ENCODE assay signal across 8 cellular contexts in the genomic region with DNA sequence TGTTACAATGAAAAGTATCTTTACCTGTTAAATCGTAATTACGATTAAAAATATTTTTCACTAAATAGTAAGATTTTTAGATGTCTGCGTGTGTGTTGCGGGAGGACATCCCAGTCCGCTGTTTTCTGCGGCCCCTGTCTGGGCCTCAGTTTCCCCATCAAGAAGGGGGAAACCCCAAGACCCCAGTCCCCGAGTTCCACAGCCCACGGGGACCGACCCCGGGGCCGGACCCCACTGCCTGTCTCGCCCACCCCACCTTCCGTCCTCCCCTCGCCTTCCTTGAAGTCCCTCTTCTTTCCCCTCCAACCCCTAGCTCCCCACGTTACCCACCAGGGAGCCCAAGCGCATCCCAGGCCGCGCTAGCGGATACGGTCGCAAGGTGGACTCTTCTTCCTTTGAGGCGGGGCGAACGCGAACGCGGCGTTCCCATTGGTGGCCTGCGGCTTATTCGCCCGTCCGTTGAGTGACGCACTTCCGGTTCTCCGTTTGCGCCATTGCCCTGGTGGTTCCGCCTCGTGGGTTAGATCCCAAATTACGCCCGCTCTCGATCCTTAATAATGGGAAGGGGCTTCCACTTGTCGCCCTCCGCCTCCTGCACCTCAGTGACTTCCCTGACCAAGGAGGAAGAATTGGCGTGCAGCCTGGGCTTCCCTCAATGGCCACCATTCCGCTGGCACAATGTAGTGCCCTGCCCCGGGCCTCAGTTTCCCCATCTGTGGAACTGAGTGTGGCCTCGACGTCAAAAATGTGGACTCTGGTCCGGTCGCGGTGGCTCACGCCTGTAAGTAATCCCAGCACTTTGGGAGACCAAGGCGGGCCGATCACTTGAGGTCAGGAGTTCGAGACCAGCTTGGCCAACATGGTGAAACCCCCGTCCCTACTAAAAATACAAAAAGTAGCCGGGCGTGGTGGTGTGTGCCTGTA. TPM values are rescaled to one million over a fixed set of nuclear protein-coding genes. Genes with fewer than 3 reads are reported as not detected.
DNase-seq lines count a peak whose midpoint lies in the region; FAIRE-seq and TF ChIP-seq lines count a peak whose summit lies in the region.

A gene with protein sequence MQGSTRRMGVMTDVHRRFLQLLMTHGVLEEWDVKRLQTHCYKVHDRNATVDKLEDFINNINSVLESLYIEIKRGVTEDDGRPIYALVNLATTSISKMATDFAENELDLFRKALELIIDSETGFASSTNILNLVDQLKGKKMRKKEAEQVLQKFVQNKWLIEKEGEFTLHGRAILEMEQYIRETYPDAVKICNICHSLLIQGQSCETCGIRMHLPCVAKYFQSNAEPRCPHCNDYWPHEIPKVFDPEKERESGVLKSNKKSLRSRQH (minus strand): TSS at position 397 of the 924 bp plus-strand sequence. CDS start 11,202 bp downstream, outside the sequence.

- no peak within 1 kb of the TSS for H4K8ac ChIP-seq in H9 (replicated peaks; ENCODE audit: insufficient read length, low read depth, low read length)

- H3K79me2 ChIP-seq in H9 (ENCODE audit: insufficient read depth, low read length) (no peaks in the 10 kb centered on the region), MM.1S (ENCODE audit: low read length) (no peaks in the 10 kb centered on the region)

- FAIRE-seq in G401.6 (lab: Jason Lieb, UNC): peak; percentile 57

- H3K23me2 ChIP-seq in H9 (ENCODE audit: insufficient read length, low read depth, low read length, poor library complexity, severe bottlenecking): no peaks in the 10 kb centered on the region

- H3K18ac ChIP-seq in H9 (ENCODE audit: insufficient read length, low read depth, low read length): peak within 1 kb of the TSS; percentile 89

- H3K9me2 ChIP-seq in MM.1S (replicated peaks; ENCODE audit: insufficient read depth, low read length): no peaks in the 10 kb centered on the region

- H2BK5ac ChIP-seq in H9 (ENCODE audit: insufficient read length, low read length): no peak within 1 kb of the TSS

- H3K4me2 ChIP-seq in H9 (ENCODE audit: insufficient read depth, insufficient read length, low read length) (peak within 1 kb of the TSS; percentile 55), MM.1S (ENCODE audit: low read depth, low read length) (peak within 1 kb of the TSS; percentile 56)

- WGBS in H9 (ENCODE audit: extremely low coverage, insufficient read length, low lambda C conversion rate): no CpG with 5 or more reads among the region's 58 CpGs

- H3K9ac ChIP-seq in H9 (ENCODE audit: extremely low read depth, insufficient read length, low read length) (peak within 1 kb of the TSS; percentile 52), MM.1S (ENCODE audit: low read length) (peak within 1 kb of the TSS; percentile 69; the same call in 1 of the 2 replicates), subcutaneous abdominal adipose tissue (ENCODE audit: low read length in 5 of 5) (peak within 1 kb of the TSS; percentile 39 to 97 (median 81))

- H3K27ac Mint-ChIP-seq in H9: peak within 1 kb of the TSS in 2 of 3 experiments; percentile 80 to 88; a peak in 2 of 7 replicates

- no peak within 1 kb of the TSS for H2BK120ac ChIP-seq in H9 (ENCODE audit: low read depth, low read length, poor library complexity, severe bottlenecking)

- H3K23ac ChIP-seq in H9 (ENCODE audit: insufficient read length, low read depth, low read length): no peak within 1 kb of the TSS

- no peaks in the 10 kb centered on the region for H3K27me3 ChIP-seq in H9 (ENCODE audit: insufficient read depth, low read length)
- no peaks in the 10 kb centered on the region for H3K27me3 ChIP-seq in MM.1S (replicated peaks; ENCODE audit: insufficient read depth, low read length)
- H3K27me3 ChIP-seq in SJCRH30: no peaks in the 10 kb centered on the region
- no peaks in the 10 kb centered on the region for H3K27me3 ChIP-seq in neuron (ENCODE audit: insufficient read depth, low read length)
- H3K27me3 ChIP-seq in subcutaneous abdominal adipose tissue (ENCODE audit: control insufficient read depth in 5 of 5, insufficient read depth in 4 of 5, low read length in 5 of 5): no peaks in the 10 kb centered on the region

- no peaks in the 10 kb centered on the region for H3K36me3 ChIP-seq in MM.1S (replicated peaks; ENCODE audit: insufficient read depth, low read length)
- H3K36me3 ChIP-seq in SJCRH30: no peaks in the 10 kb centered on the region
- H3K36me3 ChIP-seq in neuron (ENCODE audit: insufficient read depth, low read length): peaks cover 3% of the 10 kb centered on the region
- no peaks in the 10 kb centered on the region for H3K36me3 ChIP-seq in subcutaneous abdominal adipose tissue (ENCODE audit: control insufficient read depth in 5 of 5, insufficient read depth in 5 of 5, low read length in 5 of 5)

- H3K4me3 ChIP-seq in MM.1S (ENCODE audit: low read length) (peak within 1 kb of the TSS; percentile 71), SJCRH30 (peak within 1 kb of the TSS; percentile 76), neuron (ENCODE audit: low read length) (peak within 1 kb of the TSS; percentile 58), subcutaneous abdominal adipose tissue (ENCODE audit: low read depth in 1 of 5, low read length in 5 of 5) (peak within 1 kb of the TSS; percentile 86 to 98 (median 94))

- no peak within 1 kb of the TSS for H2AFZ ChIP-seq in H9 (ENCODE audit: low read length)
- H2AFZ ChIP-seq in MM.1S (ENCODE audit: low read length): peak within 1 kb of the TSS; percentile 94
- peak within 1 kb of the TSS; percentile 53 for H2AFZ ChIP-seq in neuron (ENCODE audit: low read depth, low read length)

- H2AK5ac ChIP-seq in H9 (ENCODE audit: insufficient read length, low read length): no peak within 1 kb of the TSS

- no peak within 1 kb of the TSS for H2BK15ac ChIP-seq in H9 (ENCODE audit: low read depth, low read length)

- TF ChIP-seq CTCF in H9 (conservative IDR thresholded peaks at IDR 0.05) (no peak), MM.1S (IDR thresholded peaks at IDR 0.05; ENCODE audit: low read length) (no peak)

- H3K27ac ChIP-seq in H9 (ENCODE audit: insufficient read length, low read depth, low read length) (no peak within 1 kb of the TSS), MM.1S (ENCODE audit: low read length) (peak within 1 kb of the TSS; percentile 1; the same call in 1 of the 2 replicates), SJCRH30 (peak within 1 kb of the TSS; percentile 53), subcutaneous abdominal adipose tissue (ENCODE audit: low read depth, low read length) (peak within 1 kb of the TSS; percentile 75)

- H4K91ac ChIP-seq in H9 (ENCODE audit: insufficient read length, low read depth, low read length): no peak within 1 kb of the TSS

- H2BK12ac ChIP-seq in H9 (ENCODE audit: insufficient read length, low read depth, low read length): no peak within 1 kb of the TSS

- no peaks in the 10 kb centered on the region; the same call in 1 of the 2 replicates for H3K27me3 Mint-ChIP-seq in H9 (ENCODE audit: low read depth)

- H3K4me1 ChIP-seq in H9 (ENCODE audit: insufficient read depth, low read length) (no peaks in the 10 kb centered on the region; the same call in 1 of the 2 replicates), MM.1S (ENCODE audit: low read length) (no peaks in the 10 kb centered on the region), SJCRH30 (no peaks in the 10 kb centered on the region), neuron (ENCODE audit: insufficient read depth, low read length) (peaks cover 6% of the 10 kb centered on the region), subcutaneous abdominal adipose tissue (ENCODE audit: control insufficient read depth in 5 of 5, insufficient read depth in 5 of 5, low read length in 5 of 5) (peaks cover 0 to 16% (median 12%) of the 10 kb centered on the region in 5 donors)

- peak within 1 kb of the TSS; percentile 80; the same call in 1 of the 2 replicates for H3K14ac ChIP-seq in H9 (ENCODE audit: insufficient read depth, low read length)

- no peak within 1 kb of the TSS for H3T11ph ChIP-seq in H9 (ENCODE audit: low read length)

- peak; percentile 94 for DNase-seq in H9
- peak; percentile 95 for DNase-seq in MM.1S
- peak; percentile 96 for DNase-seq in SJCRH30
- DNase-seq in activated naive CD4-positive, alpha-beta T cell (lab: John Stamatoyannopoulos, UW): peak; percentile 80 to 94 (median 90)
- peak; percentile 91 for DNase-seq in foreskin melanocyte

- no peaks in the 10 kb centered on the region for H3K79me1 ChIP-seq in H9 (ENCODE audit: insufficient read depth, low read depth, low read length, poor library complexity, severe bottlenecking)

- H3K4ac ChIP-seq in H9 (ENCODE audit: low read depth, low read length): no peak within 1 kb of the TSS

- H4K20me1 ChIP-seq in H9 (ENCODE audit: control insufficient read depth, insufficient read depth, insufficient read length) (no peaks in the 10 kb centered on the region), MM.1S (ENCODE audit: insufficient read depth, low read length) (no peaks in the 10 kb centered on the region)

- peak within 1 kb of the TSS; percentile 69 for H4K5ac ChIP-seq in H9 (ENCODE audit: insufficient read length, low read depth, low read length)

- no peaks in the 10 kb centered on the region for H3K9me3 ChIP-seq in H9 (ENCODE audit: control insufficient read depth, low read depth, low read length)
- no peaks in the 10 kb centered on the region for H3K9me3 ChIP-seq in MM.1S (replicated peaks; ENCODE audit: insufficient read depth, low read length)
- no peaks in the 10 kb centered on the region for H3K9me3 ChIP-seq in SJCRH30 (replicated peaks)
- H3K9me3 ChIP-seq in neuron (ENCODE audit: low read length): no peaks in the 10 kb centered on the region
- H3K9me3 ChIP-seq in subcutaneous abdominal adipose tissue (ENCODE audit: control insufficient read depth in 5 of 5, low read length in 5 of 5): no peaks in the 10 kb centered on the region

- H3K56ac ChIP-seq in H9 (ENCODE audit: insufficient read length, low read depth, low read length): no peak within 1 kb of the TSS

- H3K36me3 Mint-ChIP-seq in H9 (ENCODE audit: insufficient read depth in 1 of 3, low read depth in 3 of 3): peaks cover 2 to 4% (median 3%) of the 10 kb centered on the region in 3 experiments; a peak in 3 of 7 replicates

- peak within 1 kb of the TSS; percentile 73 to 83 for H3K4me3 Mint-ChIP-seq in H9

- no peak within 1 kb of the TSS for H2BK20ac ChIP-seq in H9 (ENCODE audit: low read depth, low read length, poor library complexity, severe bottlenecking)

- peaks cover 3% of the 10 kb centered on the region in 2 experiments; a peak in 2 of 5 replicates for H3K9me3 Mint-ChIP-seq in H9

- no peaks in the 10 kb centered on the region; the same call in 1 of the 2 replicates for H3F3A ChIP-seq in MM.1S (ENCODE audit: insufficient read depth, low read length)

- peaks cover 7 to 9% of the 10 kb centered on the region in 2 experiments for H3K4me1 Mint-ChIP-seq in H9

RNA-seq across cellular contexts. Expression of the gene that starts here (rescaled TPM):
- total RNA-seq in H9 (2021): 19.3 and 25.3 TPM in 2 replicates
- 38.3 and 39.5 TPM in 2 replicates for total RNA-seq in SJCRH30 (2014; rRNA removed; shearing (Covaris generic))
